13 cellular contexts compared by ENCODE assay signal in the genomic region with DNA sequence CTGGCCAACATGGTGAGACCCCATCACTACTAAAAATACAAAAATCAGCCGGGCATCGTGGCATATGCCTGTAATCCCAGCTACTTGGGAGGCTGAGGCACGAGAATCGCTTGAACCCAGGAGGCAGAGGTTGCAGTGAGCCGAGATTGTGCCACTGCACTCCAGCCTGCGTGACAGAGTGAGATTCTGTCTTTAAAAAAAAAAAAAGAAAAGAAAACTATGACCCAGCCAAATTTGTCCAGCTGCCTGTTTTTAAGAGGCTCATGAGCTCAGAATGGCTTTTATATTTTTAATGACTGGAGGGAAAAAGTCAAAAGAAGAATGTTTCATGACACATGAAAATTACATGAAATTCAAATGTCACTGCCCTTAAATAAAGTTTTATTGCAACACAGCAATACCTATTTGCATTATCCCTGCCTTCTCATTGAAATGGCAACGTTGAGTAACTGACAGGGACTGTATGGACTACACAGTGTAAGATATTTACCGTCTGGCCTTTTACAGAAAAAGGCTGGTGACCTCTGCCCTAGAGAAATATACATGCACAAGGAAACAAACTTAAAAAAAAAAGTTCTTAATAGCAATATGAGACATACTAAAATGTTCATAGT. TPM values are rescaled to one million over a fixed set of nuclear protein-coding genes. Genes with fewer than 3 reads are reported as not detected.
A peak's percentile ranks its signal among the peaks of the same experiment; 100 is the strongest.
DNase-seq lines count a peak whose midpoint lies in the region; ATAC-seq and TF ChIP-seq lines count a peak whose summit lies in the region.
"Had no signal": no experiment of that assay in that cellular context is flagged by ENCODE, and none has a peak within 500 bp of the region (broad histone marks: within the 10 kb centered on the region; RNA-seq: fewer than 3 reads in every experiment).

No MANE protein-coding gene starts in this region.

- H3K27me3 Mint-ChIP-seq in activated T-helper 2 cell treated with anti-CD3 and anti-CD28 coated beads, Interferon-gamma antibody, Interleukin-2, Interleukin-4, amounts not matched to agents 10 μg/mL and 5 μg/mL and 100 μg/mL, durations not matched to agents 14 hours and 24 hours and 36 hours (ENCODE audit: low read depth) = no peaks in the 10 kb centered on the region
- H3K27me3 Mint-ChIP-seq in immature natural killer cell (ENCODE audit: low read depth in 3 of 3) = peaks cover 0 to 2% (median 0%) of the 10 kb centered on the region in 3 donors
- no peaks in the 10 kb centered on the region for H3K27me3 Mint-ChIP-seq in stimulated activated memory B cell treated with anti-CD40 and anti-IgM and Interleukin-4, amounts not matched to agents 10 μg/mL and 1 μg/mL and 100 μg/mL, for 72 hours

- peaks cover 56% of the 10 kb centered on the region for H3K4me1 Mint-ChIP-seq in activated T-helper 2 cell treated with anti-CD3 and anti-CD28 coated beads, Interferon-gamma antibody, Interleukin-2, Interleukin-4, amounts not matched to agents 10 μg/mL and 5 μg/mL and 100 μg/mL, durations not matched to agents 14 hours and 24 hours and 36 hours (ENCODE audit: low read depth)
- peaks cover 87 to 91% of the 10 kb centered on the region in 2 donors for H3K4me1 Mint-ChIP-seq in immature natural killer cell
- H3K4me1 Mint-ChIP-seq in stimulated activated memory B cell treated with anti-CD40 and anti-IgM and Interleukin-4, amounts not matched to agents 10 μg/mL and 1 μg/mL and 100 μg/mL, for 72 hours = peaks cover 72% of the 10 kb centered on the region

- H3K27ac Mint-ChIP-seq in activated T-helper 2 cell treated with anti-CD3 and anti-CD28 coated beads, Interferon-gamma antibody, Interleukin-2, Interleukin-4, amounts not matched to agents 10 μg/mL and 5 μg/mL and 100 μg/mL, durations not matched to agents 14 hours and 24 hours and 36 hours = peak overlapping the region; percentile 81
- H3K27ac Mint-ChIP-seq in immature natural killer cell = peak overlapping the region; percentile 81 to 89 (median 85)
- H3K27ac Mint-ChIP-seq in stimulated activated memory B cell treated with anti-CD40 and anti-IgM and Interleukin-4, amounts not matched to agents 10 μg/mL and 1 μg/mL and 100 μg/mL, for 72 hours = peak overlapping the region; percentile 81

- no peak for TF ChIP-seq CTCF in foreskin fibroblast (IDR thresholded peaks at IDR 0.05; ENCODE audit: low read depth, low read length)

- H3K4me3 ChIP-seq in foreskin fibroblast (ENCODE audit: low read depth in 1 of 2, low read length in 2 of 2) = no peak overlapping the region

- intact Hi-C loops in activated T-helper 2 cell treated with anti-CD3 and anti-CD28 coated beads, Interferon-gamma antibody, Interleukin-2, Interleukin-4, amounts not matched to agents 10 μg/mL and 5 μg/mL and 100 μg/mL, durations not matched to agents 14 hours and 24 hours and 36 hours (cut with micrococcal nuclease) = loop anchor here (1.0 to 5.0 kb wide), 2 partner anchors 10 to 219 kb away; no protein-coding TSS in a partner anchor

- DNase-seq in NOMO-1 treated with DMSO at 0.1 percent for 48 hours (lab: John Stamatoyannopoulos, UW; ENCODE audit: unreplicated experiment) (peak; percentile 55), NOMO-1 treated with dmso at 0.1 percent for 144 hours (lab: John Stamatoyannopoulos, UW; ENCODE audit: unreplicated experiment) (no peak), immature natural killer cell (no peak), GOT3 (lab: John Stamatoyannopoulos, UW) (no peak), foreskin fibroblast (no peak), NCI-H2227 (lab: John Stamatoyannopoulos, UW; ENCODE audit: unreplicated experiment) (no peak)
- DNase-seq in activated T-helper 2 cell treated with anti-CD3 and anti-CD28 coated beads, Interferon-gamma antibody, Interleukin-2, Interleukin-4, amounts not matched to agents 10 μg/mL and 5 μg/mL and 100 μg/mL, durations not matched to agents 14 hours and 24 hours and 36 hours (ENCODE audit: low spot score) = no peak
- DNase-seq: 8988T; NCI-H526; stimulated activated CD4-positive, alpha-beta T cell treated with anti-CD3 and anti-CD28 coated beads, Interleukin-2, amount 100 ng/mL, for 24 hours; T1000 had no signal

- peak overlapping the region; percentile 30 for H3K4me3 Mint-ChIP-seq in activated T-helper 2 cell treated with anti-CD3 and anti-CD28 coated beads, Interferon-gamma antibody, Interleukin-2, Interleukin-4, amounts not matched to agents 10 μg/mL and 5 μg/mL and 100 μg/mL, durations not matched to agents 14 hours and 24 hours and 36 hours (ENCODE audit: low read depth)
- peak overlapping the region; percentile 76 to 88 (median 79) for H3K4me3 Mint-ChIP-seq in immature natural killer cell
- peak overlapping the region; percentile 59 for H3K4me3 Mint-ChIP-seq in stimulated activated memory B cell treated with anti-CD40 and anti-IgM and Interleukin-4, amounts not matched to agents 10 μg/mL and 1 μg/mL and 100 μg/mL, for 72 hours

- ATAC-seq in stimulated activated memory B cell treated with anti-CD40 and anti-IgM and Interleukin-4, amounts not matched to agents 10 μg/mL and 1 μg/mL and 100 μg/mL, for 72 hours = no peak

- no peaks in the 10 kb centered on the region for H3K9me3 Mint-ChIP-seq in activated T-helper 2 cell treated with anti-CD3 and anti-CD28 coated beads, Interferon-gamma antibody, Interleukin-2, Interleukin-4, amounts not matched to agents 10 μg/mL and 5 μg/mL and 100 μg/mL, durations not matched to agents 14 hours and 24 hours and 36 hours
- no peaks in the 10 kb centered on the region for H3K9me3 Mint-ChIP-seq in immature natural killer cell
- H3K9me3 Mint-ChIP-seq in stimulated activated memory B cell treated with anti-CD40 and anti-IgM and Interleukin-4, amounts not matched to agents 10 μg/mL and 1 μg/mL and 100 μg/mL, for 72 hours = no peaks in the 10 kb centered on the region
- H3K9me3 Mint-ChIP-seq: activated naive CD4-positive, alpha-beta T cell treated with anti-CD3 and anti-CD28 coated beads, Interleukin-2, amount 50 U/mL, for 72 hours had no signal

- peaks cover 27% of the 10 kb centered on the region for H3K36me3 Mint-ChIP-seq in activated T-helper 2 cell treated with anti-CD3 and anti-CD28 coated beads, Interferon-gamma antibody, Interleukin-2, Interleukin-4, amounts not matched to agents 10 μg/mL and 5 μg/mL and 100 μg/mL, durations not matched to agents 14 hours and 24 hours and 36 hours (ENCODE audit: low read depth)
- no peaks in the 10 kb centered on the region for H3K36me3 Mint-ChIP-seq in immature natural killer cell
- H3K36me3 Mint-ChIP-seq in stimulated activated memory B cell treated with anti-CD40 and anti-IgM and Interleukin-4, amounts not matched to agents 10 μg/mL and 1 μg/mL and 100 μg/mL, for 72 hours = peaks cover 6% of the 10 kb centered on the region

RNA-seq across cellular contexts. Expression of a gene that starts 11.3 kb away (rescaled TPM):
- total RNA-seq in activated T-helper 2 cell treated with anti-CD3 and anti-CD28 coated beads, Interferon-gamma antibody, Interleukin-2, Interleukin-4, amounts not matched to agents 10 μg/mL and 5 μg/mL and 100 μg/mL, durations not matched to agents 14 hours and 24 hours and 36 hours = 73.8 and 81.7 TPM in 2 replicates
- 10 to 100 TPM; 32.5 to 57.3 (median 33.0) TPM for polyA plus RNA-seq in immature natural killer cell
